In genomic region chr17:27601069-27601974, GRCh38 we compare ENCODE assay signal across 8 cellular contexts. TPM values are rescaled to one million over a fixed set of nuclear protein-coding genes. Genes with fewer than 3 reads are reported as not detected.
DNase-seq lines count a peak whose midpoint lies in the region; ATAC-seq and TF ChIP-seq lines count a peak whose summit lies in the region.

No MANE protein-coding gene starts in this region.

- in situ Hi-C loops in ACHN (cut with HindIII; ENCODE audit: low pct_ligation_motif_present, low pct_unique_long_range_greater_than_20kb, low sequenced_read_pairs): no loop called here

- no peak overlapping the region for H3K4me3 Mint-ChIP-seq in chondrocyte (ENCODE audit: unreplicated experiment)

- no peak overlapping the region for H3K27ac Mint-ChIP-seq in chondrocyte (ENCODE audit: unreplicated experiment)

- no peak for ATAC-seq in GM21529 (IDR thresholded peaks at IDR 0.05; ENCODE audit: unreplicated experiment)

- no peaks in the 10 kb centered on the region for H3K27me3 Mint-ChIP-seq in chondrocyte (ENCODE audit: low read depth)

- TF ChIP-seq CTCF in chondrocyte (IDR thresholded peaks at IDR 0.05): peak; percentile 97

- peaks cover 16% of the 10 kb centered on the region for H3K4me1 Mint-ChIP-seq in chondrocyte (ENCODE audit: low read depth)

- peak; percentile 79 for DNase-seq in ACHN
- peak; percentile 65 for DNase-seq in GM19238 (ENCODE audit: insufficient read length, low spot score)
- peak; percentile 70 to 86 for DNase-seq in NCI-H524 (lab: John Stamatoyannopoulos, UW)
- peak; percentile 69 to 86 for DNase-seq in activated CD4-positive, alpha-beta T cell treated with anti-CD3 and anti-CD28 coated beads for 4 hours
- no peak for DNase-seq in chondrocyte (ENCODE audit: low spot score)
- peak; percentile 63 for DNase-seq in kidney glomerular epithelial cell (lab: John Stamatoyannopoulos, UW)
- DNase-seq in stimulated activated CD4-positive, alpha-beta T cell treated with anti-CD3 and anti-CD28 coated beads, Interleukin-2, amount 100 ng/mL, for 48 hours: peak; percentile 81 to 85

- peaks cover 22% of the 10 kb centered on the region for H3K36me3 Mint-ChIP-seq in chondrocyte (ENCODE audit: low read depth)

- H3K9me3 Mint-ChIP-seq in chondrocyte (ENCODE audit: low read depth): no peaks in the 10 kb centered on the region

RNA-seq across cellular contexts. Expression of gene LGALS9, which starts 29.7 kb away (rescaled TPM):
- 2.1 to 4.3 TPM (median 2.9 TPM) in 3 replicates for total RNA-seq in chondrocyte
